ENCODE assay signal across 16 cellular contexts in the genomic region with DNA sequence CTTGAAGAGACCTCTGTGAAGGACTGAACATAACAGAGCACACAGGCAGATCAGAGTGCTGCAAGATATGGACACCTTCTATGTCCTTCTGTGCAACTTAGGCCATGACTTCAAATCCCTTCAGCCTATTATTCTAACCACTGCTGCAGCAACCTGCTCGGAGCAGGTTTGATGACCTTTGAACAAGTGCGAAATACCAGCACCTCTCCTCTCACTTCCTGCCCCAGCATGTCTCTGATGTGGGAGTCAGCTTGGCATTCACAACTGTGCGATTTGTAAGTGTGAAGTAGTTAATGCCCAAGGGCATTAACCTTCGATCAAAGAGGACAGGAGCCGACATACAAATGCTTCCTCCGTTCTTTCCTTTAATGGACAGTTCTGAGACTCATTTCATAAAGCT. TPM values are rescaled to one million over a fixed set of nuclear protein-coding genes. Genes with fewer than 3 reads are reported as not detected.
DNase-seq lines count a peak whose midpoint lies in the region; ATAC-seq and TF ChIP-seq lines count a peak whose summit lies in the region.
"Had no signal": no experiment of that assay in that cellular context is flagged by ENCODE, and none has a peak within 500 bp of the region (broad histone marks: within the 10 kb centered on the region; RNA-seq: fewer than 3 reads in every experiment).

No MANE protein-coding gene starts in this region.

- no peaks in the 10 kb centered on the region for H3K9me2 ChIP-seq in HCT116 (ENCODE audit: insufficient read depth)
- no peaks in the 10 kb centered on the region for H3K9me2 ChIP-seq in PC-3 (replicated peaks; ENCODE audit: low read length)

- peaks cover 25% of the 10 kb centered on the region for H3K4me1 Mint-ChIP-seq in activated naive CD8-positive, alpha-beta T cell treated with anti-CD3 and anti-CD28 coated beads, Interleukin-2, amount 50 U/mL, for 24 hours
- H3K4me1 Mint-ChIP-seq in nephron = no peaks in the 10 kb centered on the region

- no peak for DNase-seq in HCT116 (ENCODE audit: low read depth, low spot score)
- DNase-seq in PC-3 = peak; percentile 11
- DNase-seq in activated naive CD8-positive, alpha-beta T cell treated with anti-CD3 and anti-CD28 coated beads, Interleukin-2, amount 50 U/mL, for 24 hours = no peak
- DNase-seq in Kasumi-1 (lab: John Stamatoyannopoulos, UW) = no peak
- no peak for DNase-seq in NCI-H526 (lab: John Stamatoyannopoulos, UW)
- DNase-seq: COR-L47; H7; heart right ventricle; KG1; lower lobe of right lung; NCI-H2029; NK-92 treated with Interleukin-12 subunit alpha and Interleukin-12 subunit beta, amount 100 ng/mL, for 24 hours had no signal

- no peak overlapping the region for H3K4me3 ChIP-seq in HCT116 (replicated peaks in 1 of 2; ENCODE audit: low read depth in 1 of 2, low read length in 2 of 2)
- no peak overlapping the region for H3K4me3 ChIP-seq in PC-3 (ENCODE audit: low read length)
- H3K4me3 ChIP-seq: heart right ventricle, lower lobe of right lung had no signal

- no peaks in the 10 kb centered on the region for H3K27me3 Mint-ChIP-seq in activated naive CD8-positive, alpha-beta T cell treated with anti-CD3 and anti-CD28 coated beads, Interleukin-2, amount 50 U/mL, for 24 hours
- peaks cover 18% of the 10 kb centered on the region for H3K27me3 Mint-ChIP-seq in nephron (ENCODE audit: low read depth)

- intact Hi-C loops in HCT116 (cut with micrococcal nuclease) = loop anchor here (5.0 kb wide), 1 partner anchor 300 kb away; no protein-coding TSS in a partner anchor
- intact Hi-C loops in PC-3 (cut with micrococcal nuclease) = no loop called here

- H2AFZ ChIP-seq in HCT116 (ENCODE audit: low read depth, low read length, poor library complexity, severe bottlenecking) = no peak overlapping the region
- no peak overlapping the region; the same call in 1 of the 2 replicates for H2AFZ ChIP-seq in PC-3 (ENCODE audit: low read length)

- no TSS peak for BruUV-seq in HCT116 (replicated peaks; lab: Mats Ljungman, UMichigan)
- BruUV-seq in PC-3 (replicated peaks; lab: Mats Ljungman, UMichigan) = no TSS peak

- no peaks in the 10 kb centered on the region for H3K9me3 Mint-ChIP-seq in activated naive CD8-positive, alpha-beta T cell treated with anti-CD3 and anti-CD28 coated beads, Interleukin-2, amount 50 U/mL, for 24 hours
- H3K9me3 Mint-ChIP-seq in nephron = peaks cover 5% of the 10 kb centered on the region

- no peak overlapping the region for H3K27ac ChIP-seq in HCT116 (ENCODE audit: low read depth, low read length)
- H3K27ac ChIP-seq in PC-3 (ENCODE audit: low read length) = no peak overlapping the region
- H3K27ac ChIP-seq: heart right ventricle had no signal

- POLR2A ChIA-PET in HCT116 (lab: Charles Lee) (no interaction called here), PC-3 (lab: Charles Lee; ENCODE audit: unreplicated experiment) (no interaction called here)

- H3K4me2 ChIP-seq in HCT116 (ENCODE audit: low read length) = no peak overlapping the region
- H3K4me2 ChIP-seq in PC-3 (ENCODE audit: low read length) = no peak overlapping the region

- peaks cover 0 to 25% of the 10 kb centered on the region in 2 experiments; a peak in 2 of 4 replicates for H3K4me1 ChIP-seq in HCT116 (ENCODE audit: control insufficient read depth in 1 of 2, insufficient read depth in 2 of 2, low read length in 2 of 2)
- peaks cover 17% of the 10 kb centered on the region for H3K4me1 ChIP-seq in PC-3 (ENCODE audit: insufficient read depth, low read length)

- CTCF ChIA-PET in HCT116 (lab: Charles Lee) = no interaction called here
- CTCF ChIA-PET in PC-3 (lab: Charles Lee) = no interaction called here

- peak overlapping the region; percentile 20 for H3K4me3 Mint-ChIP-seq in activated naive CD8-positive, alpha-beta T cell treated with anti-CD3 and anti-CD28 coated beads, Interleukin-2, amount 50 U/mL, for 24 hours
- H3K4me3 Mint-ChIP-seq in nephron = peak overlapping the region in 2 of 3 experiments; percentile 8 to 10

- peaks cover 2% of the 10 kb centered on the region for H3K36me3 Mint-ChIP-seq in activated naive CD8-positive, alpha-beta T cell treated with anti-CD3 and anti-CD28 coated beads, Interleukin-2, amount 50 U/mL, for 24 hours (ENCODE audit: low read depth)
- no peaks in the 10 kb centered on the region for H3K36me3 Mint-ChIP-seq in nephron (ENCODE audit: low read depth)

- no peaks in the 10 kb centered on the region for H4K20me1 ChIP-seq in HCT116 (ENCODE audit: insufficient read depth)
- H4K20me1 ChIP-seq in PC-3 (ENCODE audit: low read length) = no peaks in the 10 kb centered on the region

- H3K9ac ChIP-seq in HCT116 (ENCODE audit: low read length) (no peak overlapping the region), PC-3 (ENCODE audit: low read length) (no peak overlapping the region)

- TF ChIP-seq RAD21 in HCT116 (IDR thresholded peaks at IDR 0.05; ENCODE audit: low read depth) = no peak

- no peaks in the 10 kb centered on the region for H3F3A ChIP-seq in PC-3 (ENCODE audit: low read length, unreplicated experiment)

- H3K79me2 ChIP-seq in HCT116 (ENCODE audit: insufficient read depth, low read length) (peaks cover 21% of the 10 kb centered on the region), PC-3 (ENCODE audit: low read length) (peaks cover 31% of the 10 kb centered on the region)

- H3K9me3 ChIP-seq in HCT116 (ENCODE audit: control insufficient read depth in 1 of 2, insufficient read depth in 1 of 2, low read depth in 1 of 2, low read length in 2 of 2) (no peaks in the 10 kb centered on the region), PC-3 (ENCODE audit: low read length) (no peaks in the 10 kb centered on the region)
- H3K9me3 ChIP-seq: heart right ventricle, lower lobe of right lung had no signal

- ATAC-seq in HCT116 = no peak
- ATAC-seq in PC-3 = no peak
- peak; percentile 58 for ATAC-seq in activated naive CD8-positive, alpha-beta T cell treated with anti-CD3 and anti-CD28 coated beads, Interleukin-2, amount 50 U/mL, for 24 hours
- no peak for ATAC-seq in GM18505 (IDR thresholded peaks at IDR 0.05; ENCODE audit: unreplicated experiment)
- ATAC-seq: activated CD4-positive, CD25-positive, alpha-beta regulatory T cell treated with anti-CD3 and anti-CD28 coated beads, Interleukin-2, amount 50 U/mL, for 24 hours; heart right ventricle; lower lobe of right lung had no signal

- H3K36me3 ChIP-seq in HCT116 (ENCODE audit: control insufficient read depth in 1 of 2, insufficient read depth in 2 of 2, low read length in 2 of 2) (no peaks in the 10 kb centered on the region), PC-3 (ENCODE audit: low read depth, low read length) (no peaks in the 10 kb centered on the region)
- H3K36me3 ChIP-seq: heart right ventricle, lower lobe of right lung had no signal

- RAD21 ChIA-PET in HCT116 (lab: Charles Lee; ENCODE audit: low non-redundant PET in 1 of 2, low total read pairs in 2 of 2, uncharacterized antibody in 2 of 2, unreplicated experiment in 2 of 2) = no interaction called here

- TF ChIP-seq CTCF in HCT116 (IDR thresholded peaks at IDR 0.05 in 2 of 3, conservative IDR thresholded peaks at IDR 0.05 in 1 of 3; ENCODE audit: borderline replicate concordance in 1 of 3, insufficient read depth in 1 of 3, low read depth in 2 of 3, low read length in 2 of 3) = no peak
- TF ChIP-seq CTCF in PC-3 (conservative IDR thresholded peaks at IDR 0.05; ENCODE audit: low read depth, low read length) = no peak
- no peak for TF ChIP-seq CTCF in nephron (IDR thresholded peaks at IDR 0.05; ENCODE audit: unreplicated experiment in 3 of 3)

- H3K27me3 ChIP-seq in HCT116 (ENCODE audit: insufficient read depth, low read length) (no peaks in the 10 kb centered on the region), PC-3 (ENCODE audit: low read length) (no peaks in the 10 kb centered on the region)

- H3K27ac Mint-ChIP-seq in activated naive CD8-positive, alpha-beta T cell treated with anti-CD3 and anti-CD28 coated beads, Interleukin-2, amount 50 U/mL, for 24 hours = peak overlapping the region; percentile 41
- no peak overlapping the region for H3K27ac Mint-ChIP-seq in nephron

- TF ChIP-seq POLR2A in HCT116 (IDR thresholded peaks at IDR 0.05; ENCODE audit: borderline replicate concordance, extremely low read depth, insufficient read depth, insufficient read length) (no peak), GM18505 (IDR thresholded peaks at IDR 0.05; ENCODE audit: borderline replicate concordance, extremely low read depth, insufficient read depth, insufficient read length) (no peak)

TF ChIP-seq in HCT116, 20 proteins besides CTCF, POLR2A, EP300 and RAD21:
- no peak for TF ChIP-seq SRF (IDR thresholded peaks at IDR 0.05; ENCODE audit: low read depth)
- TF ChIP-seq JUND (IDR thresholded peaks at IDR 0.05) = no peak
- TF ChIP-seq ELF1 (IDR thresholded peaks at IDR 0.05; ENCODE audit: borderline replicate concordance, low read depth) = no peak
- no peak for TF ChIP-seq EZH2phosphoT487 (IDR thresholded peaks at IDR 0.05; ENCODE audit: borderline replicate concordance)
- peak; percentile 11 for TF ChIP-seq TCF7L2 (IDR thresholded peaks at IDR 0.05; ENCODE audit: borderline replicate concordance, extremely low read depth, insufficient read depth, insufficient read length)
- TF ChIP-seq ZFX (IDR thresholded peaks at IDR 0.05) = no peak
- TF ChIP-seq CEBPB (IDR thresholded peaks at IDR 0.05; ENCODE audit: low read depth) = no peak

RNA-seq across cellular contexts. Expression of a gene that starts 1.6 kb away (rescaled TPM):
- 17.6 TPM for total RNA-seq in HCT116 (2021; ENCODE audit: unreplicated experiment)
- polyA plus RNA-seq in HCT116 (2012) = 7.4 and 8.9 TPM in 2 replicates
- 23.7 and 37.4 TPM in 2 replicates for total RNA-seq in PC-3 (2014; rRNA removed)

RNA-seq across cellular contexts. Expression of a gene that starts 32.3 kb away (rescaled TPM):
- total RNA-seq in HCT116 (2021; ENCODE audit: unreplicated experiment) (not detected), PC-3 (2014; rRNA removed) (not detected in 2 replicates)
- not detected in 2 replicates for polyA plus RNA-seq in HCT116 (2012)
- total RNA-seq: H7, heart right ventricle, lower lobe of right lung, posterior vena cava had no signal
